In genomic region chr12:27110024-27110699, GRCh38 we compare ENCODE assay signal across 11 cellular contexts. TPM values are rescaled to one million over a fixed set of nuclear protein-coding genes. Genes with fewer than 3 reads are reported as not detected.
"Had no signal": no experiment of that assay in that cellular context is flagged by ENCODE, and none has a peak within 500 bp of the region (broad histone marks: within the 10 kb centered on the region; RNA-seq: fewer than 3 reads in every experiment).

No MANE protein-coding gene starts in this region.

RNA-seq across cellular contexts. Expression of gene C12orf71, which starts 27.8 kb away (rescaled TPM):
- total RNA-seq: activated naive CD4-positive, alpha-beta T cell treated with anti-CD3 and anti-CD28 coated beads for 36 hours; activated T-helper 1 cell treated with anti-CD3 and anti-CD28 coated beads, Interleukin-12 subunit alpha, Interleukin-12 subunit beta, Interleukin-2, Interleukin-4 antibody, amounts not matched to agents 30 ng/mL and 10 ng/mL and 1 ng/mL, durations not matched to agents 14 hours and 24 hours and 36 hours; dermis blood vessel endothelial cell; esophagus muscularis mucosa; lung microvascular endothelial cell; mucosa of descending colon; natural killer cell; progenitor cell of endocrine pancreas; right cardiac atrium; subcutaneous adipose tissue had no signal
- polyA plus RNA-seq: right cardiac atrium, small intestine had no signal
